ENCODE assay signal across 19 cellular contexts in the genomic region with DNA sequence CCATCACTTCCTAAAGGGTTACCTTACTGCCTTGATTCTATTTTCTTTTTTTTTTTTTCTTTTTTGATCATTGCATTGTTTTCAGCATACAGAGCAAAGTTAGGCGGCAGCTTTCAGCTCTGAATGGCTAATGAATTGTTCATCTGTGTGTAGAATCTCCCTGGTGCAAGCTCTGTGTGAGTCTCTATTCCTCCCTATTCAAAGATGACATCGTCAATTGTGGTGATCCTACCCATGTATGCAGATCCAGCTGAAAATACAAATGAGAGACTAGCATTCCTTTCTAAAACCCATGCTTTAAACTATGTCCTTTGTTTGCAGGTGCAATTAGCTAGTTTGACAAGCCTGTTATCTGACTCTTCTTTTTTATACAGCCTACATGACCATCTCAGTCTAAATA.
A peak's percentile ranks its signal among the peaks of the same experiment; 100 is the strongest.
DNase-seq lines count a peak whose midpoint lies in the region; ATAC-seq lines count a peak whose summit lies in the region.
"Had no signal": no experiment of that assay in that cellular context is flagged by ENCODE, and none has a peak within 500 bp of the region (broad histone marks: within the 10 kb centered on the region; RNA-seq: fewer than 3 reads in every experiment).

No MANE protein-coding gene starts in this region.

- H3K4me3 ChIP-seq in neuronal stem cell (ENCODE audit: low read length in 2 of 2) (no peak overlapping the region), Karpas-422 (ENCODE audit: low read length) (no peak overlapping the region), mesenchymal stem cell (ENCODE audit: insufficient read depth in 1 of 2, low read depth in 1 of 2, low read length in 2 of 2) (no peak overlapping the region)
- H3K4me3 ChIP-seq: BLaER1 treated with 17β-estradiol and CSF1 and Interleukin-3, amounts not matched to agents 10 nM and 100 nM; SJCRH30 had no signal

- no peak for ATAC-seq in GM19328 (IDR thresholded peaks at IDR 0.05; ENCODE audit: unreplicated experiment)
- ATAC-seq: CD8-positive, alpha-beta T cell had no signal

- H4K8ac ChIP-seq in neuronal stem cell (ENCODE audit: low read depth, low read length) (no peak overlapping the region), mesenchymal stem cell (ENCODE audit: low read length) (no peak overlapping the region)

- H3K27me3 ChIP-seq in neuronal stem cell (ENCODE audit: control insufficient read depth in 3 of 3, insufficient read depth in 3 of 3, low read depth in 1 of 3, low read length in 3 of 3), result no peaks in the 10 kb centered on the region
- H3K27me3 ChIP-seq in Karpas-422 (ENCODE audit: low read length), result no peaks in the 10 kb centered on the region
- H3K27me3 ChIP-seq in mesenchymal stem cell (ENCODE audit: control insufficient read depth in 1 of 2, insufficient read depth in 1 of 2, low read length in 2 of 2), result no peaks in the 10 kb centered on the region
- H3K27me3 ChIP-seq: BLaER1 treated with 17β-estradiol and CSF1 and Interleukin-3, amounts not matched to agents 10 nM and 100 nM; SJCRH30 had no signal

- no CpG with 5 or more reads among the region's 2 CpGs for WGBS in neuronal stem cell (ENCODE audit: extremely low coverage in 2 of 2, insufficient read length in 2 of 2, insufficient replicate concordance in 1 of 2), 2 donors
- 92% methylated on average over 2 of the region's 2 CpGs for WGBS in mesenchymal stem cell

- H4K91ac ChIP-seq in neuronal stem cell (ENCODE audit: low read depth, low read length, poor library complexity) (no peak overlapping the region), mesenchymal stem cell (ENCODE audit: low read length) (no peak overlapping the region)

- H4K20me1 ChIP-seq in Karpas-422 (ENCODE audit: insufficient read depth, low read depth, low read length), result no peaks in the 10 kb centered on the region
- H4K20me1 ChIP-seq: BLaER1 treated with 17β-estradiol and CSF1 and Interleukin-3, amounts not matched to agents 10 nM and 100 nM had no signal

- H3K14ac ChIP-seq in neuronal stem cell (ENCODE audit: low read length), result no peak overlapping the region
- no peak overlapping the region for H3K14ac ChIP-seq in mesenchymal stem cell (ENCODE audit: low read length in 2 of 2)

- H3K4me1 ChIP-seq in neuronal stem cell (ENCODE audit: control insufficient read depth in 2 of 2, insufficient read depth in 1 of 2, low read depth in 1 of 2, low read length in 2 of 2) (peaks cover 2 to 6% of the 10 kb centered on the region in 2 donors), Karpas-422 (ENCODE audit: low read length) (no peaks in the 10 kb centered on the region), mesenchymal stem cell (ENCODE audit: control insufficient read depth, insufficient read depth, low read depth, low read length) (no peaks in the 10 kb centered on the region)
- H3K4me1 ChIP-seq: SJCRH30 had no signal

- H2BK5ac ChIP-seq in neuronal stem cell (ENCODE audit: low read length) (no peak overlapping the region), mesenchymal stem cell (ENCODE audit: low read depth, low read length, poor library complexity, severe bottlenecking) (no peak overlapping the region)

- peak overlapping the region; percentile 54 for H2AFZ ChIP-seq in neuronal stem cell (ENCODE audit: low read length)
- H2AFZ ChIP-seq in Karpas-422 (ENCODE audit: low read length), result no peak overlapping the region
- no peak overlapping the region for H2AFZ ChIP-seq in mesenchymal stem cell (ENCODE audit: low read depth, low read length)

- H3K4me2 ChIP-seq in neuronal stem cell (ENCODE audit: insufficient read depth, low read length, poor library complexity, severe bottlenecking) (no peak overlapping the region), Karpas-422 (ENCODE audit: low read depth, low read length, poor library complexity, severe bottlenecking) (no peak overlapping the region), mesenchymal stem cell (ENCODE audit: low read length, poor library complexity, severe bottlenecking) (no peak overlapping the region)
- H3K4me2 ChIP-seq: BLaER1 treated with 17β-estradiol and CSF1 and Interleukin-3, amounts not matched to agents 10 nM and 100 nM had no signal

- DNase-seq in NCI-H345 (lab: John Stamatoyannopoulos, UW) (peak; percentile 38), NCI-H345 treated with DMSO at 0.1 percent for 48 hours (lab: John Stamatoyannopoulos, UW; ENCODE audit: unreplicated experiment) (no peak), NCI-H146 (lab: John Stamatoyannopoulos, UW) (peak; percentile 68), globus pallidus (ENCODE audit: low spot score) (peak; percentile 21), neuronal stem cell (ENCODE audit: low spot score) (peak; percentile 43), Karpas-422 (no peak), mesenchymal stem cell (no peak)
- DNase-seq: 8988T; CD8-positive, alpha-beta T cell; IMR-90; MV-4-11; NCI-H1105 treated with DMSO at 0.1 percent for 48 hours; NCI-H1694 treated with DMSO at 0.1 percent for 48 hours; NCI-H2081 treated with DMSO at 0.1 percent for 48 hours; NCI-H524; OCI-M1; SJCRH30 had no signal

- H3K4ac ChIP-seq in neuronal stem cell (ENCODE audit: low read length) (no peak overlapping the region), mesenchymal stem cell (ENCODE audit: low read depth in 1 of 2, low read length in 2 of 2) (no peak overlapping the region)

- H3K27ac ChIP-seq in neuronal stem cell (replicated peaks; ENCODE audit: low read length), result no peak overlapping the region
- H3K27ac ChIP-seq in Karpas-422 (ENCODE audit: low read length), result no peak overlapping the region
- H3K27ac ChIP-seq in mesenchymal stem cell (ENCODE audit: low read length, poor library complexity, severe bottlenecking), result no peak overlapping the region
- H3K27ac ChIP-seq: BLaER1 treated with 17β-estradiol and CSF1 and Interleukin-3, amounts not matched to agents 10 nM and 100 nM; SJCRH30 had no signal

- H3K79me1 ChIP-seq in neuronal stem cell (ENCODE audit: low read depth, low read length) (no peaks in the 10 kb centered on the region), mesenchymal stem cell (replicated peaks; ENCODE audit: low read length, poor library complexity, severe bottlenecking) (no peaks in the 10 kb centered on the region)

- no peak overlapping the region for H2BK12ac ChIP-seq in neuronal stem cell (ENCODE audit: low read length)
- no peak overlapping the region for H2BK12ac ChIP-seq in mesenchymal stem cell (ENCODE audit: low read length in 2 of 2)

- no peak overlapping the region for H3K23ac ChIP-seq in neuronal stem cell (ENCODE audit: low read depth, low read length, poor library complexity)
- H3K23ac ChIP-seq in mesenchymal stem cell (ENCODE audit: low read length in 2 of 2), result no peak overlapping the region

- H2BK15ac ChIP-seq in neuronal stem cell (ENCODE audit: low read length) (no peak overlapping the region), mesenchymal stem cell (ENCODE audit: low read depth, poor library complexity, severe bottlenecking) (no peak overlapping the region)

- H3K9me2 ChIP-seq in Karpas-422 (replicated peaks; ENCODE audit: insufficient read depth, low read length), result no peaks in the 10 kb centered on the region

- H3K36me3 ChIP-seq in neuronal stem cell (replicated peaks in 1 of 2; ENCODE audit: control insufficient read depth in 2 of 2, insufficient read depth in 2 of 2, low read length in 2 of 2) (no peaks in the 10 kb centered on the region), Karpas-422 (ENCODE audit: insufficient read depth, low read length) (no peaks in the 10 kb centered on the region), mesenchymal stem cell (ENCODE audit: control insufficient read depth in 1 of 2, insufficient read depth in 2 of 2, low read depth in 1 of 2, low read length in 2 of 2) (no peaks in the 10 kb centered on the region)
- H3K36me3 ChIP-seq: SJCRH30 had no signal

- no peak overlapping the region for H2AK5ac ChIP-seq in neuronal stem cell (ENCODE audit: low read depth, low read length)
- H2AK5ac ChIP-seq in mesenchymal stem cell (ENCODE audit: low read length, severe bottlenecking), result no peak overlapping the region

- H2BK120ac ChIP-seq in neuronal stem cell (ENCODE audit: low read depth, low read length), result no peak overlapping the region
- no peak overlapping the region for H2BK120ac ChIP-seq in mesenchymal stem cell (ENCODE audit: low read depth, low read length)

- no peaks in the 10 kb centered on the region for H3K79me2 ChIP-seq in Karpas-422 (ENCODE audit: low read length)

- H3K9me3 ChIP-seq in neuronal stem cell (replicated peaks in 1 of 2; ENCODE audit: control insufficient read depth in 2 of 2, insufficient read depth in 1 of 2, low read depth in 1 of 2, low read length in 2 of 2) (no peaks in the 10 kb centered on the region), Karpas-422 (ENCODE audit: low read length) (no peaks in the 10 kb centered on the region), mesenchymal stem cell (ENCODE audit: control insufficient read depth, low read length) (no peaks in the 10 kb centered on the region)
- H3K9me3 ChIP-seq: BLaER1 treated with 17β-estradiol and CSF1 and Interleukin-3, amounts not matched to agents 10 nM and 100 nM; SJCRH30 had no signal

- H3K9ac ChIP-seq in neuronal stem cell (ENCODE audit: low read depth, low read length, poor library complexity) (no peak overlapping the region), Karpas-422 (ENCODE audit: low read length) (no peak overlapping the region), mesenchymal stem cell (ENCODE audit: low read length) (no peak overlapping the region)
- H3K9ac ChIP-seq: BLaER1 treated with 17β-estradiol and CSF1 and Interleukin-3, amounts not matched to agents 10 nM and 100 nM had no signal

- H3K18ac ChIP-seq in neuronal stem cell (ENCODE audit: low read length) (no peak overlapping the region), mesenchymal stem cell (ENCODE audit: low read depth in 1 of 2, low read length in 2 of 2) (no peak overlapping the region)

Comparison
In these comparisons a context has a peak if more than half of its experiments do, and no peak if none do; other contexts are left out.
1. DNase-seq: peak in NCI-H345 (single experiment), NCI-H146 (single experiment), globus pallidus (single experiment) and neuronal stem cell (single experiment); none in NCI-H345 treated with DMSO at 0.1 percent for 48 hours (single experiment), Karpas-422 (single experiment) and mesenchymal stem cell (single experiment).